ENCODE assay signal across 20 cellular contexts in genomic region chr2:164793531-164793930, GRCh38. TPM values are rescaled to one million over a fixed set of nuclear protein-coding genes. Genes with fewer than 3 reads are reported as not detected.
A peak's percentile ranks its signal among the peaks of the same experiment; 100 is the strongest.
DNase-seq lines count a peak whose midpoint lies in the region; ATAC-seq and TF ChIP-seq lines count a peak whose summit lies in the region.
"Had no signal": no experiment of that assay in that cellular context is flagged by ENCODE, and none has a peak within 500 bp of the region (broad histone marks: within the 10 kb centered on the region; RNA-seq: fewer than 3 reads in every experiment).

No MANE protein-coding gene starts in this region.

- H3K9me3 ChIP-seq in Caco-2 (no peaks in the 10 kb centered on the region), ascending aorta (no peaks in the 10 kb centered on the region), gastrocnemius medialis (no peaks in the 10 kb centered on the region), T-helper 17 cell (ENCODE audit: control insufficient read depth, low read length, poor library complexity, severe bottlenecking) (no peaks in the 10 kb centered on the region)
- H3K9me3 ChIP-seq: HAP-1, MG63, Peyer's patch had no signal

- H3K9me3 Mint-ChIP-seq in Caco-2 (ENCODE audit: unreplicated experiment): no peaks in the 10 kb centered on the region

- peaks cover 40% of the 10 kb centered on the region for H3K4me1 Mint-ChIP-seq in Caco-2 (ENCODE audit: low read depth, unreplicated experiment)
- no peaks in the 10 kb centered on the region for H3K4me1 Mint-ChIP-seq in T-helper 17 cell

- peak overlapping the region; percentile 53 to 63 for H3K27ac ChIP-seq in ascending aorta
- peak overlapping the region; percentile 6 to 46 (median 31) for H3K27ac ChIP-seq in gastrocnemius medialis
- H3K27ac ChIP-seq: KMS-11, Peyer's patch had no signal

- H3K4me3 ChIP-seq in Caco-2 (ENCODE audit: low read depth, low read length): no peak overlapping the region
- peak overlapping the region in 1 of 2 donors; percentile 28 for H3K4me3 ChIP-seq in ascending aorta
- no peak overlapping the region for H3K4me3 ChIP-seq in gastrocnemius medialis
- H3K4me3 ChIP-seq: HAP-1, MG63, Peyer's patch had no signal

- H3K4me1 ChIP-seq in Caco-2: peaks cover 30% of the 10 kb centered on the region
- H3K4me1 ChIP-seq in ascending aorta: peaks cover 6 to 18% of the 10 kb centered on the region in 2 donors
- H3K4me1 ChIP-seq in gastrocnemius medialis: peaks cover 9 to 16% of the 10 kb centered on the region in 2 donors
- H3K4me1 ChIP-seq: Peyer's patch had no signal

- no peak for ATAC-seq in gastrocnemius medialis
- no peak for ATAC-seq in T-helper 17 cell
- no peak for ATAC-seq in GM18519 (IDR thresholded peaks at IDR 0.05; ENCODE audit: low FRiP score, unreplicated experiment)
- ATAC-seq: HepG2 had no signal

- POLR2A ChIA-PET in Caco-2 (lab: Charles Lee): no interaction called here

- H3K4me3 Mint-ChIP-seq in Caco-2 (ENCODE audit: unreplicated experiment) (no peak overlapping the region), T-helper 17 cell (no peak overlapping the region)

- H3K27me3 Mint-ChIP-seq in Caco-2 (ENCODE audit: insufficient read depth, unreplicated experiment) (no peaks in the 10 kb centered on the region), T-helper 17 cell (no peaks in the 10 kb centered on the region)

- H3K27ac Mint-ChIP-seq in Caco-2 (ENCODE audit: unreplicated experiment) (peak overlapping the region; percentile 91), T-helper 17 cell (no peak overlapping the region)

- DNase-seq in Caco-2 (no peak), ascending aorta (ENCODE audit: low spot score in 2 of 2) (no peak), fibroblast of peridontal ligament (ENCODE audit: extremely low read depth) (peak; percentile 61), gastrocnemius medialis (no peak), T-helper 17 cell (no peak), NCI-H2196 treated with DMSO at 0.1 percent for 48 hours (lab: John Stamatoyannopoulos, UW; ENCODE audit: unreplicated experiment) (no peak), epidermal melanocyte (ENCODE audit: insufficient read length, low spot score) (no peak)
- DNase-seq: AML-193, Calu3, DMS79 treated with DMSO at 0.1 percent for 48 hours, MG63, NCI-H1105 treated with DMSO at 0.1 percent for 48 hours, NCI-H1930, NCI-H2171, NCI-H510A, Peyer's patch had no signal

- no peak for TF ChIP-seq POLR2A in gastrocnemius medialis (IDR thresholded peaks at IDR 0.05)

- BruUV-seq in Caco-2 (replicated peaks; lab: Mats Ljungman, UMichigan): no TSS peak

- CTCF ChIA-PET in Caco-2 (lab: Charles Lee): no interaction called here

- intact Hi-C loops in Caco-2 (cut with micrococcal nuclease; ENCODE audit: unreplicated experiment): loop anchor here (5.0 kb wide), 1 partner anchor 36 kb away; no protein-coding TSS in a partner anchor
- intact Hi-C loops in ascending aorta (cut with DNase I): no loop called here
- intact Hi-C loops in gastrocnemius medialis (cut with DNase I; ENCODE audit: low total_unique reads): no loop called here

- H3K36me3 Mint-ChIP-seq in Caco-2 (ENCODE audit: insufficient read depth, unreplicated experiment): no peaks in the 10 kb centered on the region
- no peaks in the 10 kb centered on the region for H3K36me3 Mint-ChIP-seq in T-helper 17 cell (ENCODE audit: low read depth)

- H3K36me3 ChIP-seq in Caco-2 (ENCODE audit: control insufficient read depth, insufficient read depth, low read length) (no peaks in the 10 kb centered on the region), ascending aorta (no peaks in the 10 kb centered on the region), gastrocnemius medialis (no peaks in the 10 kb centered on the region)
- H3K36me3 ChIP-seq: HAP-1, MG63, Peyer's patch had no signal

- in situ Hi-C loops in gastrocnemius medialis (cut with MboI; ENCODE audit: low sequenced_read_pairs in 4 of 4): no loop called here

- TF ChIP-seq CTCF in Caco-2 (IDR thresholded peaks at IDR 0.05; ENCODE audit: insufficient read depth in 1 of 2, low read depth in 1 of 2, low read length in 1 of 2, severe bottlenecking in 1 of 2, unreplicated experiment in 1 of 2): no peak
- no peak for TF ChIP-seq CTCF in ascending aorta (IDR thresholded peaks at IDR 0.05)
- TF ChIP-seq CTCF in gastrocnemius medialis (IDR thresholded peaks at IDR 0.05 in 4 of 5, conservative IDR thresholded peaks at IDR 0.05 in 1 of 5): no peak

- H3K27me3 ChIP-seq in Caco-2 (replicated peaks; ENCODE audit: control insufficient read depth, insufficient read depth, low read length) (no peaks in the 10 kb centered on the region), ascending aorta (no peaks in the 10 kb centered on the region), gastrocnemius medialis (no peaks in the 10 kb centered on the region)
- H3K27me3 ChIP-seq: MG63, Peyer's patch had no signal

RNA-seq across cellular contexts. Expression of gene COBLL1, which starts 48.1 kb away (rescaled TPM):
- total RNA-seq in Caco-2 (2022) (42.1 and 47.9 TPM in 2 replicates), ascending aorta (13.3 TPM), gastrocnemius medialis (1 to 10 TPM; 1.9 to 9.6 (median 4.0) TPM), T-helper 17 cell (1 to 10 TPM in 1 of 2 donors, not detected in 1; 6.6 TPM)
